Comparison of ENCODE assay signal across 9 cellular contexts in the genomic region with DNA sequence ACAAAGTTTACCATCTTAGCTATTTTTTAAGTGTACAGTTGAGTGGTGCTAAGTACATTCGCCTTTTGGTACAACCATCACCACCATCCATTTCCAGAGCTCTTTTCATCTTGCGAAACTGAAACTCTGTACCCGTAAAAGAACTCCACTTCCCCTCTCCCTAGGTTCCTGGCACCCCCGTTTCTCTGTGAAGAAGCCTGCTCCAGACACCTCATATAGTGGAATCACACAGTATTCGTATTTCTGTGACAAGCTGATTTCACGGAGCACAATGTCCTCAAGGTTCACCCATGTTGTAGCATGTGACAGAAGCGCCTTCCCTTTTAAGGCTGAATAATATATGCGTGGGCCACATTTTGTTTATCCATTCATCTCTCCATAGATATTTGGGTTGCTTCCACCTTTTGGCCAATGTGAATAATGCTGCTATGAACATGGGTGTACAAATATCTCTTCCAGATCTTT. TPM values are rescaled to one million over a fixed set of nuclear protein-coding genes. Genes with fewer than 3 reads are reported as not detected.
DNase-seq lines count a peak whose midpoint lies in the region; ATAC-seq and TF ChIP-seq lines count a peak whose summit lies in the region.
"Had no signal": no experiment of that assay in that cellular context is flagged by ENCODE, and none has a peak within 500 bp of the region (broad histone marks: within the 10 kb centered on the region; RNA-seq: fewer than 3 reads in every experiment).

No MANE protein-coding gene starts in this region.

- no peak overlapping the region for H3K27ac Mint-ChIP-seq in activated CD4-positive, alpha-beta memory T cell treated with anti-CD3 and anti-CD28 coated beads for 36 hours
- H3K27ac Mint-ChIP-seq in activated CD4-positive, alpha-beta memory T cell treated with anti-CD3 and anti-CD28 coated beads, Interleukin-2, amount 10 ng/mL, durations not matched to agents 7 days and 5 days = no peak overlapping the region
- no peak overlapping the region for H3K27ac Mint-ChIP-seq in stimulated activated naive B cell treated with anti-CD40 and anti-IgM and Interleukin-4, amounts not matched to agents 10 μg/mL and 1 μg/mL and 100 μg/mL, for 72 hours
- H3K27ac Mint-ChIP-seq: memory B cell had no signal

- DNase-seq in activated CD4-positive, alpha-beta memory T cell treated with anti-CD3 and anti-CD28 coated beads for 36 hours = peak; percentile 8
- no peak for DNase-seq in activated CD4-positive, alpha-beta memory T cell treated with anti-CD3 and anti-CD28 coated beads, Interleukin-2, amount 10 ng/mL, durations not matched to agents 7 days and 5 days
- no peak for DNase-seq in SK-N-SH
- no peak for DNase-seq in hepatocyte (ENCODE audit: low spot score)
- no peak for DNase-seq in stimulated activated naive B cell treated with anti-CD40 and anti-IgM and Interleukin-4, amounts not matched to agents 10 μg/mL and 1 μg/mL and 100 μg/mL, for 72 hours

- 62% methylated on average over 8 of the region's 8 CpGs for whole genome bisulfite sequencing in SK-N-SH (ENCODE audit: low lambda C conversion rate)
- WGBS in hepatocyte (ENCODE audit: low lambda C conversion rate, missing lambda C conversion rate) = 84% methylated on average over 8 of the region's 8 CpGs

- H3K9me2 ChIP-seq in SK-N-SH (no peaks in the 10 kb centered on the region), hepatocyte (replicated peaks; ENCODE audit: insufficient read depth) (no peaks in the 10 kb centered on the region)

- H3K27ac ChIP-seq in SK-N-SH (ENCODE audit: low read depth in 2 of 2, low read length in 1 of 2) (peak overlapping the region; percentile 62 to 96; a peak in 3 of 4 replicates), hepatocyte (peak overlapping the region; percentile 90)

- H3F3A ChIP-seq in SK-N-SH (replicated peaks; ENCODE audit: insufficient read depth) = peaks cover 43% of the 10 kb centered on the region

- H3K27me3 ChIP-seq in SK-N-SH (ENCODE audit: insufficient read depth) (no peaks in the 10 kb centered on the region), hepatocyte (no peaks in the 10 kb centered on the region)

- POLR2A ChIA-PET in activated CD4-positive, alpha-beta memory T cell treated with anti-CD3 and anti-CD28 coated beads for 36 hours (lab: Charles Lee) = no interaction called here
- POLR2A ChIA-PET in activated CD4-positive, alpha-beta memory T cell treated with anti-CD3 and anti-CD28 coated beads, Interleukin-2, amount 10 ng/mL, durations not matched to agents 7 days and 5 days (lab: Charles Lee) = interaction anchor here (2.6 kb wide), 1 partner anchor 54 kb away, joined by 11 read pairs; the partner anchor contains the start of gene MAP3K14
- POLR2A ChIA-PET in SK-N-SH (lab: Yijun Ruan, JAX) = no interaction called here

- H3K27me3 Mint-ChIP-seq in activated CD4-positive, alpha-beta memory T cell treated with anti-CD3 and anti-CD28 coated beads for 36 hours = peaks cover 10% of the 10 kb centered on the region
- H3K27me3 Mint-ChIP-seq in activated CD4-positive, alpha-beta memory T cell treated with anti-CD3 and anti-CD28 coated beads, Interleukin-2, amount 10 ng/mL, durations not matched to agents 7 days and 5 days = peaks cover 19% of the 10 kb centered on the region
- peaks cover 5 to 7% of the 10 kb centered on the region in 2 donors for H3K27me3 Mint-ChIP-seq in stimulated activated naive B cell treated with anti-CD40 and anti-IgM and Interleukin-4, amounts not matched to agents 10 μg/mL and 1 μg/mL and 100 μg/mL, for 72 hours

- no peaks in the 10 kb centered on the region for H3K9me3 Mint-ChIP-seq in activated CD4-positive, alpha-beta memory T cell treated with anti-CD3 and anti-CD28 coated beads for 36 hours
- H3K9me3 Mint-ChIP-seq in activated CD4-positive, alpha-beta memory T cell treated with anti-CD3 and anti-CD28 coated beads, Interleukin-2, amount 10 ng/mL, durations not matched to agents 7 days and 5 days = no peaks in the 10 kb centered on the region
- no peaks in the 10 kb centered on the region for H3K9me3 Mint-ChIP-seq in stimulated activated naive B cell treated with anti-CD40 and anti-IgM and Interleukin-4, amounts not matched to agents 10 μg/mL and 1 μg/mL and 100 μg/mL, for 72 hours
- H3K9me3 Mint-ChIP-seq: memory B cell had no signal

- TF ChIP-seq RAD21 in SK-N-SH (IDR thresholded peaks at IDR 0.05; ENCODE audit: low read length) = 0 out of 2 replicates have a peak, but pooled peaks have one; percentile 2

- H3K4me1 ChIP-seq in SK-N-SH (ENCODE audit: control insufficient read depth in 1 of 2, insufficient read depth in 2 of 2, low read depth in 1 of 2, low read length in 1 of 2) (peaks cover 2 to 31% of the 10 kb centered on the region in 2 experiments; a peak in 3 of 4 replicates), hepatocyte (ENCODE audit: insufficient read depth) (peaks cover 10% of the 10 kb centered on the region)

- no peak for TF ChIP-seq EP300 in SK-N-SH (IDR thresholded peaks at IDR 0.05; ENCODE audit: borderline replicate concordance in 1 of 2, low read depth in 1 of 2, low read length in 1 of 2)

- no peaks in the 10 kb centered on the region for H4K20me1 ChIP-seq in SK-N-SH (ENCODE audit: insufficient read depth)
- no peaks in the 10 kb centered on the region for H4K20me1 ChIP-seq in hepatocyte (ENCODE audit: insufficient read depth, poor library complexity, severe bottlenecking)

- CTCF ChIA-PET in activated CD4-positive, alpha-beta memory T cell treated with anti-CD3 and anti-CD28 coated beads for 36 hours (lab: Charles Lee) = interaction anchor here (1.4 to 1.5 kb wide), 2 partner anchors 14 to 60 kb away, joined by 4 read pairs; no protein-coding TSS in a partner anchor
- CTCF ChIA-PET in activated CD4-positive, alpha-beta memory T cell treated with anti-CD3 and anti-CD28 coated beads, Interleukin-2, amount 10 ng/mL, durations not matched to agents 7 days and 5 days (lab: Charles Lee) = interaction anchor here (0.8 to 2.4 kb wide), 4 partner anchors 13 to 94 kb away, joined by 3 to 9 read pairs (median 5); no protein-coding TSS in a partner anchor
- CTCF ChIA-PET in SK-N-SH (lab: Yijun Ruan, JAX) = interaction anchor here (1.0 to 3.8 kb wide), 5 partner anchors 15 to 152 kb away, joined by 3 to 13 read pairs (median 12); no protein-coding TSS in a partner anchor

- H3K9ac ChIP-seq in SK-N-SH = peak overlapping the region; percentile 75

- H3K4me1 Mint-ChIP-seq in activated CD4-positive, alpha-beta memory T cell treated with anti-CD3 and anti-CD28 coated beads for 36 hours (ENCODE audit: low read depth) = peaks cover 15% of the 10 kb centered on the region
- peaks cover 15% of the 10 kb centered on the region for H3K4me1 Mint-ChIP-seq in activated CD4-positive, alpha-beta memory T cell treated with anti-CD3 and anti-CD28 coated beads, Interleukin-2, amount 10 ng/mL, durations not matched to agents 7 days and 5 days
- H3K4me1 Mint-ChIP-seq in stimulated activated naive B cell treated with anti-CD40 and anti-IgM and Interleukin-4, amounts not matched to agents 10 μg/mL and 1 μg/mL and 100 μg/mL, for 72 hours = peaks cover 26 to 56% of the 10 kb centered on the region in 2 donors

- ATAC-seq in stimulated activated naive B cell treated with anti-CD40 and anti-IgM and Interleukin-4, amounts not matched to agents 10 μg/mL and 1 μg/mL and 100 μg/mL, for 72 hours (replicated peaks) = no peak
- no peak for ATAC-seq in GM19035 (IDR thresholded peaks at IDR 0.05; ENCODE audit: unreplicated experiment)
- ATAC-seq in GM18867 (IDR thresholded peaks at IDR 0.05; ENCODE audit: unreplicated experiment) = no peak
- no peak for ATAC-seq in HG03159 (IDR thresholded peaks at IDR 0.05; ENCODE audit: unreplicated experiment)

- no peaks in the 10 kb centered on the region for H3K36me3 ChIP-seq in SK-N-SH (replicated peaks in 1 of 2; ENCODE audit: control insufficient read depth in 1 of 2, insufficient read depth in 2 of 2, low read length in 1 of 2)
- no peaks in the 10 kb centered on the region for H3K36me3 ChIP-seq in hepatocyte (replicated peaks; ENCODE audit: insufficient read depth, low read depth)

- H3K9me3 ChIP-seq in SK-N-SH (no peaks in the 10 kb centered on the region), hepatocyte (ENCODE audit: low read depth) (no peaks in the 10 kb centered on the region)

- H2AFZ ChIP-seq in SK-N-SH (ENCODE audit: low read depth) = no peak overlapping the region
- no peak overlapping the region for H2AFZ ChIP-seq in hepatocyte

- H3K4me2 ChIP-seq in SK-N-SH (peak overlapping the region; percentile 67), hepatocyte (peak overlapping the region; percentile 74)

- intact Hi-C loops in activated CD4-positive, alpha-beta memory T cell treated with anti-CD3 and anti-CD28 coated beads for 36 hours (cut with micrococcal nuclease) = no loop called here

- H3K79me2 ChIP-seq in SK-N-SH (ENCODE audit: insufficient read depth) (no peaks in the 10 kb centered on the region), hepatocyte (no peaks in the 10 kb centered on the region)

- TF ChIP-seq CTCF in SK-N-SH (IDR thresholded peaks at IDR 0.05) = peak; percentile 26; the same call in 1 of the 2 replicates
- TF ChIP-seq CTCF in hepatocyte (IDR thresholded peaks at IDR 0.05; ENCODE audit: poor library complexity) = no peak

- H3K4me3 Mint-ChIP-seq in activated CD4-positive, alpha-beta memory T cell treated with anti-CD3 and anti-CD28 coated beads for 36 hours = no peak overlapping the region
- H3K4me3 Mint-ChIP-seq in activated CD4-positive, alpha-beta memory T cell treated with anti-CD3 and anti-CD28 coated beads, Interleukin-2, amount 10 ng/mL, durations not matched to agents 7 days and 5 days = no peak overlapping the region
- H3K4me3 Mint-ChIP-seq in stimulated activated naive B cell treated with anti-CD40 and anti-IgM and Interleukin-4, amounts not matched to agents 10 μg/mL and 1 μg/mL and 100 μg/mL, for 72 hours = peak overlapping the region; percentile 4 to 78
- H3K4me3 Mint-ChIP-seq: memory B cell had no signal

- H3K4me3 ChIP-seq in SK-N-SH (ENCODE audit: low read depth in 2 of 2, low read length in 1 of 2) (no peak overlapping the region), hepatocyte (no peak overlapping the region)

- H3K36me3 Mint-ChIP-seq in activated CD4-positive, alpha-beta memory T cell treated with anti-CD3 and anti-CD28 coated beads for 36 hours = no peaks in the 10 kb centered on the region
- no peaks in the 10 kb centered on the region for H3K36me3 Mint-ChIP-seq in activated CD4-positive, alpha-beta memory T cell treated with anti-CD3 and anti-CD28 coated beads, Interleukin-2, amount 10 ng/mL, durations not matched to agents 7 days and 5 days (ENCODE audit: low read depth)
- H3K36me3 Mint-ChIP-seq in stimulated activated naive B cell treated with anti-CD40 and anti-IgM and Interleukin-4, amounts not matched to agents 10 μg/mL and 1 μg/mL and 100 μg/mL, for 72 hours = no peaks in the 10 kb centered on the region
- H3K36me3 Mint-ChIP-seq: memory B cell had no signal

TF ChIP-seq in SK-N-SH, 30 proteins besides CTCF, POLR2A, EP300 and RAD21 (continues in another document):
- TF ChIP-seq RFX5 (IDR thresholded peaks at IDR 0.05; ENCODE audit: low read length) = no peak

RNA-seq across cellular contexts. Expression of gene MAP3K14, which starts 54.2 kb away (rescaled TPM):
- total RNA-seq in activated CD4-positive, alpha-beta memory T cell treated with anti-CD3 and anti-CD28 coated beads for 36 hours = 10 to 100 TPM; 62.9 to 65.0 TPM
- total RNA-seq in activated CD4-positive, alpha-beta memory T cell treated with anti-CD3 and anti-CD28 coated beads, Interleukin-2, amount 10 ng/mL, durations not matched to agents 7 days and 5 days = 10 to 100 TPM; 28.7 to 30.6 TPM
- polyA plus RNA-seq in SK-N-SH (2012; rRNA removed) (11.9 and 13.7 TPM in 2 replicates), hepatocyte (3.0 TPM in 2 replicates)
- 4.4 and 7.2 TPM in 2 replicates for polyA plus RNA-seq in SK-N-SH (2012; cell fraction: cytosol; rRNA removed)
- polyA plus RNA-seq in SK-N-SH (2012; cell fraction: nucleus; rRNA removed) = 51.1 and 59.6 TPM in 2 replicates
- total RNA-seq in hepatocyte = 2.3 and 3.0 TPM in 2 replicates

Comparison
In these comparisons a context has a peak if more than half of its experiments do, and no peak if none do; other contexts are left out.
1. H3K4me3 Mint-ChIP-seq: peak in stimulated activated naive B cell treated with anti-CD40 and anti-IgM and Interleukin-4, amounts not matched to agents 10 μg/mL and 1 μg/mL and 100 μg/mL, for 72 hours (2 of 2); none in activated CD4-positive, alpha-beta memory T cell treated with anti-CD3 and anti-CD28 coated beads for 36 hours (single experiment) and activated CD4-positive, alpha-beta memory T cell treated with anti-CD3 and anti-CD28 coated beads, Interleukin-2, amount 10 ng/mL, durations not matched to agents 7 days and 5 days (single experiment).